Comparison of ENCODE assay signal across 9 cellular contexts in the genomic region with DNA sequence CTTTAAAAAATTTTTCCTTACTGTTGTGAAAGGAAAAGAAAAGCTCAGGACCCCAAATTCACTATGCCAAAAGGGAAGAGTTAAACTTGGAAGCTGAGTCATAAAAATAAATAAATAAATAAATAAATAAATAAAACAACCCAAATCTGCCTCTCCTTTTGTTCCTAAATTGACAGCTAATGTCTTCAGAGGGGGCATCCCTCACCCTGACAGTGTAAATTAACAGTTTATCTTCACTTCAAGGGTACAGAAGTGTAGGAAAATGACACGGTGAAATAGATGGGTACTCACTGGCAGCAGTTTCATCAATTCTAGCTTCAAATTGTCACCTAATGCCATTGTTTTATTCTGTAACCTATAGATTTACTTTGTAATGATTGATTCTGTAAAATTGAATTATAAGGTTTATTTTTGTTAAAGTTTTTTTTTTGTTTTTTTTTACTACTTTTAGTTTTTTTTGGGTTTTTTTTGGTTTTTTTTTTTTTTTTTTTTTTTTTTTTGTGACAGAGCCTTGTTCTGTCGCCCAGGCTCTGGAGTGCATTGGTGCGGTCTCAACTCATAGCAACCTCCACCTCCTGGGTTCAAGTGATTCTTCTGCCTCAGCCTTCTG. TPM values are rescaled to one million over a fixed set of nuclear protein-coding genes. Genes with fewer than 3 reads are reported as not detected.
DNase-seq lines count a peak whose midpoint lies in the region; ATAC-seq and TF ChIP-seq lines count a peak whose summit lies in the region.
"Had no signal": no experiment of that assay in that cellular context is flagged by ENCODE, and none has a peak within 500 bp of the region (broad histone marks: within the 10 kb centered on the region; RNA-seq: fewer than 3 reads in every experiment).

No MANE protein-coding gene starts in this region.

- peaks cover 33% of the 10 kb centered on the region for H3K4me1 Mint-ChIP-seq in activated CD8-positive, alpha-beta memory T cell treated with anti-CD3 and anti-CD28 coated beads, Interleukin-2, amount 10 ng/mL, durations not matched to agents 7 days and 5 days
- H3K4me1 Mint-ChIP-seq in T-helper 17 cell = peaks cover 18% of the 10 kb centered on the region

- no peak for TF ChIP-seq CTCF in gastroesophageal sphincter (IDR thresholded peaks at IDR 0.05)
- no peak for TF ChIP-seq CTCF in thyroid gland (IDR thresholded peaks at IDR 0.05)

- H3K27ac Mint-ChIP-seq in activated CD8-positive, alpha-beta memory T cell treated with anti-CD3 and anti-CD28 coated beads, Interleukin-2, amount 10 ng/mL, durations not matched to agents 7 days and 5 days = peak overlapping the region; percentile 96
- H3K27ac Mint-ChIP-seq in T-helper 17 cell = peak overlapping the region; percentile 99

- H3K36me3 Mint-ChIP-seq in activated CD8-positive, alpha-beta memory T cell treated with anti-CD3 and anti-CD28 coated beads, Interleukin-2, amount 10 ng/mL, durations not matched to agents 7 days and 5 days = peaks cover 7% of the 10 kb centered on the region
- peaks cover 5% of the 10 kb centered on the region for H3K36me3 Mint-ChIP-seq in T-helper 17 cell (ENCODE audit: low read depth)

- peaks cover 0 to 12% (median 2%) of the 10 kb centered on the region in 3 donors for H3K4me1 ChIP-seq in gastroesophageal sphincter
- H3K4me1 ChIP-seq in thyroid gland = peaks cover 21 to 29% of the 10 kb centered on the region in 2 donors

- H3K9me3 Mint-ChIP-seq in activated CD8-positive, alpha-beta memory T cell treated with anti-CD3 and anti-CD28 coated beads, Interleukin-2, amount 10 ng/mL, durations not matched to agents 7 days and 5 days (ENCODE audit: low read depth) = no peaks in the 10 kb centered on the region

- H3K36me3 ChIP-seq in gastroesophageal sphincter (no peaks in the 10 kb centered on the region), thyroid gland (no peaks in the 10 kb centered on the region)
- H3K36me3 ChIP-seq: cardiac muscle cell had no signal

- no peak for TF ChIP-seq EP300 in gastroesophageal sphincter (IDR thresholded peaks at IDR 0.05)

- TF ChIP-seq POLR2A in gastroesophageal sphincter (IDR thresholded peaks at IDR 0.05) (no peak), thyroid gland (IDR thresholded peaks at IDR 0.05) (no peak)

- no peaks in the 10 kb centered on the region for H3K27me3 ChIP-seq in gastroesophageal sphincter
- H3K27me3 ChIP-seq in thyroid gland = no peaks in the 10 kb centered on the region
- H3K27me3 ChIP-seq: cardiac muscle cell had no signal

- CTCF ChIA-PET in activated CD8-positive, alpha-beta memory T cell treated with anti-CD3 and anti-CD28 coated beads, Interleukin-2, amount 10 ng/mL, durations not matched to agents 7 days and 5 days (lab: Charles Lee) = interaction anchor here (0.9 to 2.1 kb wide), 10 partner anchors 15 to 1819 kb away, joined by 3 to 9 read pairs (median 4); a partner anchor contains a TSS

- intact Hi-C loops in thyroid gland (cut with DNase I) = no loop called here
- intact Hi-C loops in head of caudate nucleus (cut with DNase I) = no loop called here

- H3K9me3 ChIP-seq in T-helper 17 cell (ENCODE audit: control insufficient read depth, low read length, poor library complexity, severe bottlenecking) (no peaks in the 10 kb centered on the region), gastroesophageal sphincter (no peaks in the 10 kb centered on the region), thyroid gland (no peaks in the 10 kb centered on the region)

- WGBS in gastroesophageal sphincter (ENCODE audit: low coverage in 1 of 2), 2 donors = 47% methylated on average over 1 of the region's 3 CpGs
- 69 to 75% methylated on average over 3 of the region's 3 CpGs for WGBS in thyroid gland, 2 donors

- peak overlapping the region; percentile 54 to 97 for H3K4me3 ChIP-seq in gastroesophageal sphincter
- peak overlapping the region in 1 of 3 donors; percentile 45 for H3K4me3 ChIP-seq in thyroid gland (replicated peaks in 1 of 3)
- H3K4me3 ChIP-seq: cardiac muscle cell had no signal

- H3K27ac ChIP-seq in gastroesophageal sphincter = peak overlapping the region in 3 of 4 donors; percentile 76 to 89 (median 79)
- H3K27ac ChIP-seq in thyroid gland = peak overlapping the region; percentile 92 to 97 (median 95)

- H3K27me3 Mint-ChIP-seq in activated CD8-positive, alpha-beta memory T cell treated with anti-CD3 and anti-CD28 coated beads, Interleukin-2, amount 10 ng/mL, durations not matched to agents 7 days and 5 days = no peaks in the 10 kb centered on the region
- H3K27me3 Mint-ChIP-seq in T-helper 17 cell = no peaks in the 10 kb centered on the region

- DNase-seq in activated CD8-positive, alpha-beta memory T cell treated with anti-CD3 and anti-CD28 coated beads, Interleukin-2, amount 10 ng/mL, durations not matched to agents 7 days and 5 days = no peak
- DNase-seq in activated CD8-positive, alpha-beta memory T cell treated with anti-CD3 and anti-CD28 coated beads for 24 hours = no peak
- DNase-seq in T-helper 17 cell = no peak
- no peak for DNase-seq in thyroid gland
- DNase-seq in head of caudate nucleus = no peak
- DNase-seq in inferior parietal cortex (ENCODE audit: extremely low spot score) = no peak

- H3K4me3 Mint-ChIP-seq in activated CD8-positive, alpha-beta memory T cell treated with anti-CD3 and anti-CD28 coated beads, Interleukin-2, amount 10 ng/mL, durations not matched to agents 7 days and 5 days = peak overlapping the region; percentile 84
- peak overlapping the region; percentile 74 for H3K4me3 Mint-ChIP-seq in T-helper 17 cell

- ATAC-seq in activated CD8-positive, alpha-beta memory T cell treated with anti-CD3 and anti-CD28 coated beads, Interleukin-2, amount 10 ng/mL, durations not matched to agents 7 days and 5 days = no peak
- no peak for ATAC-seq in T-helper 17 cell
- no peak for ATAC-seq in gastroesophageal sphincter
- no peak for ATAC-seq in HG02870 (IDR thresholded peaks at IDR 0.05; ENCODE audit: unreplicated experiment)

RNA-seq across cellular contexts. Expression of a gene that starts 18.5 kb away (rescaled TPM):
- 100 to 1,000 TPM; 135 to 177 TPM for total RNA-seq in activated CD8-positive, alpha-beta memory T cell treated with anti-CD3 and anti-CD28 coated beads, Interleukin-2, amount 10 ng/mL, durations not matched to agents 7 days and 5 days
- total RNA-seq in T-helper 17 cell (100 to 1,000 TPM; 553 to 928 TPM), gastroesophageal sphincter (100 to 1,000 TPM; 228 to 763 (median 356) TPM), thyroid gland (100 to 1,000 TPM; 236 to 442 (median 247) TPM)
